ENCODE assay signal across 24 cellular contexts in genomic region chr1:159763686-159764085, GRCh38. TPM values are rescaled to one million over a fixed set of nuclear protein-coding genes. Genes with fewer than 3 reads are reported as not detected.
DNase-seq lines count a peak whose midpoint lies in the region; ATAC-seq, FAIRE-seq and TF ChIP-seq lines count a peak whose summit lies in the region.
"Had no signal": no experiment of that assay in that cellular context is flagged by ENCODE, and none has a peak within 500 bp of the region (broad histone marks: within the 10 kb centered on the region; RNA-seq: fewer than 3 reads in every experiment).

No MANE protein-coding gene starts in this region.

- no peak overlapping the region for H2BK15ac ChIP-seq in mesendoderm (replicated peaks; ENCODE audit: low read depth)

- H3K36me3 ChIP-seq in mesendoderm (ENCODE audit: control insufficient read depth, insufficient read depth, low read length): no peaks in the 10 kb centered on the region

- H2AK5ac ChIP-seq in mesendoderm (ENCODE audit: low read length): no peak overlapping the region

- H3K18ac ChIP-seq in mesendoderm (ENCODE audit: low read length): no peak overlapping the region

- H3K23ac ChIP-seq in mesendoderm (ENCODE audit: low read length): no peak overlapping the region

- 0 out of 2 replicates have a peak, but pooled peaks have one; percentile 36 for ATAC-seq in WTC11
- ATAC-seq: A549, GM12878, HCT116 had no signal

- no peak overlapping the region for H3K4ac ChIP-seq in mesendoderm (ENCODE audit: low read depth, low read length)

- no peak overlapping the region for H3K9ac ChIP-seq in mesendoderm (ENCODE audit: low read length)
- H3K9ac ChIP-seq: GM23248 had no signal

- POLR2A ChIA-PET in WTC11 (lab: Charles Lee): no interaction called here

- no CpG with 5 or more reads among the region's 1 CpG for WGBS in mesendoderm (ENCODE audit: extremely low coverage, insufficient coverage, low lambda C conversion rate)

- no peak overlapping the region for H4K8ac ChIP-seq in mesendoderm (ENCODE audit: low read depth, low read length)

- no peaks in the 10 kb centered on the region; the same call in 1 of the 2 replicates for H3K27me3 Mint-ChIP-seq in WTC11 (ENCODE audit: low read depth)

- H2BK5ac ChIP-seq in mesendoderm (ENCODE audit: low read length): no peak overlapping the region

- peaks cover 9% of the 10 kb centered on the region for H3K4me1 Mint-ChIP-seq in WTC11
- H3K4me1 Mint-ChIP-seq: CD4-positive, alpha-beta memory T cell had no signal

- no peaks in the 10 kb centered on the region for H3K79me2 ChIP-seq in mesendoderm (ENCODE audit: control insufficient read depth, insufficient read depth, low read length)

- no peak overlapping the region for H3K56ac ChIP-seq in mesendoderm (ENCODE audit: low read length)

- H3K4me1 ChIP-seq in mesendoderm (ENCODE audit: control insufficient read depth, low read depth, low read length): no peaks in the 10 kb centered on the region
- H3K4me1 ChIP-seq: A549, Caco-2 had no signal

- TF ChIP-seq CTCF in WTC11 (IDR thresholded peaks at IDR 0.05): no peak

- H3K36me3 Mint-ChIP-seq in WTC11: no peaks in the 10 kb centered on the region
- H3K36me3 Mint-ChIP-seq: CD4-positive, alpha-beta memory T cell had no signal

- 0 out of 2 replicates have a peak, but pooled peaks cover 5% of the 10 kb centered on the region for H3K9me3 Mint-ChIP-seq in WTC11

- H3K27me3 ChIP-seq in mesendoderm (ENCODE audit: insufficient read depth, low read length, poor library complexity): no peaks in the 10 kb centered on the region

- no peak overlapping the region for H3K27ac Mint-ChIP-seq in WTC11
- H3K27ac Mint-ChIP-seq: CD4-positive, alpha-beta memory T cell; H9 had no signal

- H3K79me1 ChIP-seq in mesendoderm (ENCODE audit: low read length): no peaks in the 10 kb centered on the region

- H3K4me2 ChIP-seq in mesendoderm (ENCODE audit: low read length): no peak overlapping the region
- H3K4me2 ChIP-seq: A549 had no signal

- DNase-seq in CMK (ENCODE audit: low read depth) (peak; percentile 38), Kasumi-1 (lab: John Stamatoyannopoulos, UW) (peak; percentile 17 to 23), OCI-M1 (lab: John Stamatoyannopoulos, UW) (peak; percentile 49), WTC11 (ENCODE audit: low spot score) (no peak), mesendoderm (no peak), urothelium cell line (ENCODE audit: low spot score) (no peak), middle frontal gyrus (ENCODE audit: extremely low spot score, low spot score) (no peak)
- DNase-seq in activated effector memory CD4-positive, alpha-beta T cell treated with Interleukin-2 at 50 U/mL for 16 hours: no peak
- DNase-seq: 8988T; C1 segment of cervical spinal cord; Caco-2; CD4-positive, alpha-beta memory T cell; DMS153; DMS79; EL; GDM1; GM23248; H9 had no signal

- CTCF ChIA-PET in WTC11 (lab: Charles Lee): no interaction called here

- H3K27ac ChIP-seq in mesendoderm (ENCODE audit: low read depth, low read length): no peak overlapping the region
- H3K27ac ChIP-seq: A549, GM23248 had no signal

- H3K4me3 ChIP-seq in mesendoderm (ENCODE audit: low read length): no peak overlapping the region
- H3K4me3 ChIP-seq: A549, GM12878, GM23248 had no signal

- no peak overlapping the region for H3K4me3 Mint-ChIP-seq in WTC11
- H3K4me3 Mint-ChIP-seq: CD4-positive, alpha-beta memory T cell; H9 had no signal

- no peak overlapping the region for H2BK120ac ChIP-seq in mesendoderm (ENCODE audit: low read depth, low read length)

- H4K5ac ChIP-seq in mesendoderm (ENCODE audit: low read length): no peak overlapping the region

- no peak for FAIRE-seq in urothelium cell line (lab: Jason Lieb, UNC)
- FAIRE-seq: A549, GM12878, GM19239, H1 had no signal

TF ChIP-seq in WTC11, 78 proteins besides CTCF, POLR2A, EP300 and RAD21:
- TF ChIP-seq ETV6 (CRISPR knock-in tag; IDR thresholded peaks at IDR 0.05): no peak
- TF ChIP-seq, protein P1, sequence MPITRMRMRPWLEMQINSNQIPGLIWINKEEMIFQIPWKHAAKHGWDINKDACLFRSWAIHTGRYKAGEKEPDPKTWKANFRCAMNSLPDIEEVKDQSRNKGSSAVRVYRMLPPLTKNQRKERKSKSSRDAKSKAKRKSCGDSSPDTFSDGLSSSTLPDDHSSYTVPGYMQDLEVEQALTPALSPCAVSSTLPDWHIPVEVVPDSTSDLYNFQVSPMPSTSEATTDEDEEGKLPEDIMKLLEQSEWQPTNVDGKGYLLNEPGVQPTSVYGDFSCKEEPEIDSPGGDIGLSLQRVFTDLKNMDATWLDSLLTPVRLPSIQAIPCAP (CRISPR knock-in tag; IDR thresholded peaks at IDR 0.05): no peak
- no peak for TF ChIP-seq NFE2L1 (CRISPR knock-in tag; IDR thresholded peaks at IDR 0.05)
- no peak for TF ChIP-seq E2F4 (CRISPR knock-in tag; IDR thresholded peaks at IDR 0.05; ENCODE audit: borderline replicate concordance, low read depth)
- 0 out of 2 replicates have a peak, but pooled peaks have one; percentile 14 for TF ChIP-seq ZNF423 (CRISPR knock-in tag; IDR thresholded peaks at IDR 0.05)

RNA-seq across cellular contexts. Expression of gene DUSP23, which starts 17.1 kb away (rescaled TPM):
- total RNA-seq in WTC11 (2021): 35.2 to 52.1 TPM (median 47.5 TPM) in 3 replicates
- 95.7 TPM for polyA plus RNA-seq in mesendoderm (2013, experiment 1 of 2)
- polyA plus RNA-seq in mesendoderm (2013, experiment 2 of 2): 94.8 TPM

RNA-seq across cellular contexts. Expression of gene FCRL6, which starts 38.5 kb away (rescaled TPM):
- total RNA-seq in WTC11 (2021): not detected in 3 replicates
- polyA plus RNA-seq in mesendoderm (2013, experiment 1 of 2): not detected
- polyA plus RNA-seq in mesendoderm (2013, experiment 2 of 2): not detected
- total RNA-seq: Caco-2, GM23248, H1, H9 had no signal
- polyA plus RNA-seq: A549, BJ, GM23248, H1 had no signal

RNA-seq across cellular contexts. Expression of gene CRP, which starts 49.3 kb away (rescaled TPM):
- 0.68 to 1.1 TPM (median 0.85 TPM) in 3 replicates for total RNA-seq in WTC11 (2021)
- not detected for polyA plus RNA-seq in mesendoderm (2013, experiment 1 of 2)
- not detected for polyA plus RNA-seq in mesendoderm (2013, experiment 2 of 2)
- total RNA-seq: Caco-2; CD4-positive, alpha-beta memory T cell; GM23248; H1; H9 had no signal
- polyA plus RNA-seq: A549; BJ; CD4-positive, alpha-beta memory T cell; GM12878; GM23248; H1 had no signal

Comparison
In these comparisons a context has a peak if more than half of its experiments do, and no peak if none do; other contexts are left out.
1. DNase-seq: peak in CMK (single experiment), Kasumi-1 (2 of 2) and OCI-M1 (single experiment); none in WTC11 (single experiment), mesendoderm (single experiment), activated effector memory CD4-positive, alpha-beta T cell treated with Interleukin-2 at 50 U/mL for 16 hours (single experiment), urothelium cell line (single experiment) and middle frontal gyrus (single experiment).